ENCODE assay signal across 8 cellular contexts in the genomic region with DNA sequence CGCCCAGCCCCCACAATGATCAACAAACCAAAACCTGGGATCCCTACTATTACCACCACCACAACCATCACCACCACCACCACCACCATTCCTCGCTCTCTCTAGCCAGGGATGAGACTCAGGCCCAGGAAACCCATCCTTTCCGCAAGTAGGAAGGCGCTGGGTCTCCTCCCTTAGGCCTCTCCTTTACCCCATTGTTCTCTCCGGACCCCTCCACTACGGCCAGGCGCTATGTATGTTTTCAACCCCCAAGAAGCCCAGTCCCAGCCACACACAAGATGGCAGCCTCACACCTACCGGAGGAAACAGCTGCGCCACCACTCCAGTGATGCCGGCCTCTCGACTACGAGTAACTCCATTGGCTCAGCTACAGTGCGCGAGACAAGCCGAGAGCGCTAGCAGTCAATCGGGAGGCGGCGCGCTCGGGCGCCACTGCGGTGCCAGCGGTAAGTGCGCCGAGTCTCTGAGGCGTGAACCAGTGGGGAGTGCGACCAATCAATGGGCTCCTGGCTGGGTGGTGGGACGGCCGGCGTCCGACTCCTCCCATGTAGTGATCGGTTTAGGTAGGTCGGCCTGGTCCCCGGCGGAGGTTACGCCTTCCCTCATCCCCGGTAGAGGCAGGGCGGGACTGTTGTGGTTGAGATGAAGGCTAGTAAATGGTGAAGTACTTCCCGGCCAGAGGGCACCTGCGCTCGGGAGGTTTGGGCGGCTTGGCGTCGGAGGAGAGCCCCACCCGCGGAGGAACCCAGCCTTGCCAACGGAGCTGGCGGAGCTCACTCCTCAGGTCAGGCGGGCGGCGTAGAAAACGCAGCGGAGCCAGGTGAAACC. TPM values are rescaled to one million over a fixed set of nuclear protein-coding genes. Genes with fewer than 3 reads are reported as not detected.
DNase-seq lines count a peak whose midpoint lies in the region; ATAC-seq and TF ChIP-seq lines count a peak whose summit lies in the region.

A gene (minus strand): TSS at position 376 of the 828 bp plus-strand sequence. CDS start 61,154 bp downstream, outside the sequence.
A gene with protein sequence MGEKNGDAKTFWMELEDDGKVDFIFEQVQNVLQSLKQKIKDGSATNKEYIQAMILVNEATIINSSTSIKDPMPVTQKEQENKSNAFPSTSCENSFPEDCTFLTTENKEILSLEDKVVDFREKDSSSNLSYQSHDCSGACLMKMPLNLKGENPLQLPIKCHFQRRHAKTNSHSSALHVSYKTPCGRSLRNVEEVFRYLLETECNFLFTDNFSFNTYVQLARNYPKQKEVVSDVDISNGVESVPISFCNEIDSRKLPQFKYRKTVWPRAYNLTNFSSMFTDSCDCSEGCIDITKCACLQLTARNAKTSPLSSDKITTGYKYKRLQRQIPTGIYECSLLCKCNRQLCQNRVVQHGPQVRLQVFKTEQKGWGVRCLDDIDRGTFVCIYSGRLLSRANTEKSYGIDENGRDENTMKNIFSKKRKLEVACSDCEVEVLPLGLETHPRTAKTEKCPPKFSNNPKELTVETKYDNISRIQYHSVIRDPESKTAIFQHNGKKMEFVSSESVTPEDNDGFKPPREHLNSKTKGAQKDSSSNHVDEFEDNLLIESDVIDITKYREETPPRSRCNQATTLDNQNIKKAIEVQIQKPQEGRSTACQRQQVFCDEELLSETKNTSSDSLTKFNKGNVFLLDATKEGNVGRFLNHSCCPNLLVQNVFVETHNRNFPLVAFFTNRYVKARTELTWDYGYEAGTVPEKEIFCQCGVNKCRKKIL (plus strand): TSS at position 586 of the 828 bp plus-strand sequence. CDS start 7,620 bp downstream, outside the sequence.

- intact Hi-C loops in PC-9 (cut with micrococcal nuclease; ENCODE audit: unreplicated experiment) = loop anchor here (1.0 to 5.0 kb wide), 5 partner anchors 51 to 332 kb away; a partner anchor contains a TSS

- H3K9ac ChIP-seq in muscle layer of colon (ENCODE audit: low read length) = peak within 1 kb of the TSS; percentile 57

- ATAC-seq in GM21576 (IDR thresholded peaks at IDR 0.05; ENCODE audit: unreplicated experiment) (peak; percentile 93), esophagus mucosa (peak; percentile 99)

- no peaks in the 10 kb centered on the region for H3K36me3 ChIP-seq in PC-9 (ENCODE audit: low read depth)
- no peaks in the 10 kb centered on the region for H3K36me3 ChIP-seq in muscle layer of colon (ENCODE audit: insufficient read depth, low read length)

- H3K79me2 ChIP-seq in PC-9 (ENCODE audit: low read depth) = peaks cover 23% of the 10 kb centered on the region; the same call in 1 of the 2 replicates

- CTCF ChIA-PET in PC-9 (lab: Charles Lee) = interaction anchor here (0.6 to 1.4 kb wide), 2 partner anchors 163 to 642 kb away, joined by 4 to 13 read pairs; no protein-coding TSS in a partner anchor

- peak within 1 kb of the TSS; percentile 96 for H2AFZ ChIP-seq in PC-9

- peaks cover 20% of the 10 kb centered on the region for H3F3A ChIP-seq in PC-9 (ENCODE audit: insufficient read depth, low read depth)

- no peaks in the 10 kb centered on the region for H3K9me3 ChIP-seq in PC-9 (ENCODE audit: insufficient read depth, low read depth)
- no peaks in the 10 kb centered on the region for H3K9me3 ChIP-seq in muscle layer of colon (ENCODE audit: low read length)

- POLR2A ChIA-PET in PC-9 (lab: Charles Lee; ENCODE audit: unreplicated experiment) = interaction anchor here (0.6 to 0.9 kb wide), 8 partner anchors 28 to 1454 kb away, joined by 3 to 12 read pairs (median 6); a partner anchor contains a TSS

- H3K27me3 ChIP-seq in PC-9 (ENCODE audit: insufficient read depth, low read depth) (no peaks in the 10 kb centered on the region), muscle layer of colon (ENCODE audit: control insufficient read depth in 1 of 2, insufficient read depth in 2 of 2, low read length in 2 of 2) (no peaks in the 10 kb centered on the region)

- H3K4me1 ChIP-seq in PC-9 (replicated peaks; ENCODE audit: insufficient read depth) = peaks cover 6% of the 10 kb centered on the region; the same call in 1 of the 2 replicates
- peaks cover 8% of the 10 kb centered on the region for H3K4me1 ChIP-seq in muscle layer of colon (ENCODE audit: insufficient read depth, low read length)

- H4K20me1 ChIP-seq in PC-9 (ENCODE audit: insufficient read depth) = no peaks in the 10 kb centered on the region

- H3K4me2 ChIP-seq in PC-9 = peak within 1 kb of the TSS; percentile 93

- no peak for TF ChIP-seq EP300 in Ishikawa (IDR thresholded peaks at IDR 0.05; ENCODE audit: borderline replicate concordance)

- no TSS peak for BruUV-seq in PC-9 (replicated peaks; lab: Mats Ljungman, UMichigan)

- no peak for TF ChIP-seq RAD21 in Ishikawa (IDR thresholded peaks at IDR 0.05; ENCODE audit: low read depth)

- no peaks in the 10 kb centered on the region for H3K9me2 ChIP-seq in PC-9 (ENCODE audit: insufficient read depth)

- peak; percentile 35; the same call in 1 of the 2 replicates for TF ChIP-seq CTCF in PC-9 (conservative IDR thresholded peaks at IDR 0.05)

- DNase-seq in DMS53 (lab: John Stamatoyannopoulos, UW) = peak; percentile 98
- DNase-seq in PC-9 = peak; percentile 97 to 99
- peak; percentile 97 to 99 for DNase-seq in activated T-cell treated with anti-CD3 and anti-CD28 coated beads, Interleukin-2, amount 50 U/mL, for 48 hours
- peak; percentile 94 for DNase-seq in stimulated activated CD8-positive, alpha-beta memory T cell treated with anti-CD3 and anti-CD28 coated beads, Interleukin-7, amount 100 ng/mL, for 24 hours (ENCODE audit: low read depth)

- peak within 1 kb of the TSS; percentile 77 for H3K4me3 ChIP-seq in PC-9
- H3K4me3 ChIP-seq in muscle layer of colon (ENCODE audit: low read depth in 1 of 2, low read length in 2 of 2) = peak within 1 kb of the TSS; percentile 63 to 76

- H3K27ac ChIP-seq in PC-9 (peak within 1 kb of the TSS; percentile 71), muscle layer of colon (ENCODE audit: low read depth, low read length) (peak within 1 kb of the TSS; percentile 88)

TF ChIP-seq in Ishikawa, 13 proteins besides CTCF, POLR2A, EP300 and RAD21:
- no peak for TF ChIP-seq CEBPB (IDR thresholded peaks at IDR 0.05)
- TF ChIP-seq TEAD4 (IDR thresholded peaks at IDR 0.05) = no peak
- TF ChIP-seq EGR1 (IDR thresholded peaks at IDR 0.05) = peak; percentile 60; the same call in 1 of the 2 replicates
- no peak for TF ChIP-seq ZBTB7A (IDR thresholded peaks at IDR 0.05; ENCODE audit: low read depth)
- peak; percentile 44; the same call in 1 of the 2 replicates for TF ChIP-seq TCF12 (IDR thresholded peaks at IDR 0.05; ENCODE audit: low read depth)
- peak; percentile 59 for TF ChIP-seq TAF1 (IDR thresholded peaks at IDR 0.05; ENCODE audit: low read depth)
- peak; percentile 99 for TF ChIP-seq YY1 (IDR thresholded peaks at IDR 0.05; ENCODE audit: low read depth)
- TF ChIP-seq, protein P1, sequence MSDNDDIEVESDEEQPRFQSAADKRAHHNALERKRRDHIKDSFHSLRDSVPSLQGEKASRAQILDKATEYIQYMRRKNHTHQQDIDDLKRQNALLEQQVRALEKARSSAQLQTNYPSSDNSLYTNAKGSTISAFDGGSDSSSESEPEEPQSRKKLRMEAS (IDR thresholded peaks at IDR 0.05) = peak; percentile 71
- TF ChIP-seq CREB1 (IDR thresholded peaks at IDR 0.05; ENCODE audit: low read depth) = peak; percentile 60
- TF ChIP-seq, protein P2, sequence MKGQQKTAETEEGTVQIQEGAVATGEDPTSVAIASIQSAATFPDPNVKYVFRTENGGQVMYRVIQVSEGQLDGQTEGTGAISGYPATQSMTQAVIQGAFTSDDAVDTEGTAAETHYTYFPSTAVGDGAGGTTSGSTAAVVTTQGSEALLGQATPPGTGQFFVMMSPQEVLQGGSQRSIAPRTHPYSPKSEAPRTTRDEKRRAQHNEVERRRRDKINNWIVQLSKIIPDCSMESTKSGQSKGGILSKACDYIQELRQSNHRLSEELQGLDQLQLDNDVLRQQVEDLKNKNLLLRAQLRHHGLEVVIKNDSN (IDR thresholded peaks at IDR 0.05) = peak; percentile 22; the same call in 1 of the 2 replicates
- peak; percentile 41; the same call in 1 of the 2 replicates for TF ChIP-seq NFIC (IDR thresholded peaks at IDR 0.05)
TF ChIP-seq in Ishikawa: peak in this region for 8.

RNA-seq across cellular contexts. Expression of the first gene that starts in this region (rescaled TPM):
- total RNA-seq in PC-9 (2021) (10.2 and 10.7 TPM in 2 replicates), esophagus mucosa (11.8 TPM)

RNA-seq across cellular contexts. Expression of the second gene that starts in this region (rescaled TPM):
- 5.2 and 6.9 TPM in 2 replicates for total RNA-seq in PC-9 (2021)
- total RNA-seq in esophagus mucosa = 5.1 TPM

Comparison
In these comparisons a context has a peak if more than half of its experiments do, and no peak if none do; other contexts are left out.
1. Peak in every context shown above with its lines: DNase-seq, ATAC-seq, H3K4me3 ChIP-seq and H3K27ac ChIP-seq.